Comparison of ENCODE assay signal across 8 cellular contexts in genomic region chr2:178478442-178479274, GRCh38. TPM values are rescaled to one million over a fixed set of nuclear protein-coding genes. Genes with fewer than 3 reads are reported as not detected.
DNase-seq lines count a peak whose midpoint lies in the region; ATAC-seq and TF ChIP-seq lines count a peak whose summit lies in the region.

Gene FKBP7 (minus strand): TSS chr2:178478600. CDS start chr2:178478499, 101 bp downstream.

- H3K4me1 ChIP-seq in psoas muscle (peaks cover 34% of the 10 kb centered on the region), urinary bladder (ENCODE audit: insufficient read depth) (no peaks in the 10 kb centered on the region)

- H3K27ac ChIP-seq in psoas muscle (peak within 1 kb of the TSS; percentile 88), urinary bladder (ENCODE audit: low read depth) (peak within 1 kb of the TSS; percentile 88)

- H3K9me3 ChIP-seq in psoas muscle = no peaks in the 10 kb centered on the region

- 2 to 4% (median 2%) methylated on average over 56 of the region's 56 CpGs for WGBS in psoas muscle, 3 donors
- 2% methylated on average over 56 of the region's 56 CpGs for WGBS in urinary bladder

- no peaks in the 10 kb centered on the region for H3K36me3 ChIP-seq in psoas muscle (ENCODE audit: insufficient read depth in 1 of 2, low read depth in 1 of 2)
- no peaks in the 10 kb centered on the region for H3K36me3 ChIP-seq in urinary bladder (ENCODE audit: insufficient read depth)

- TF ChIP-seq CTCF in GM12874 (IDR thresholded peaks at IDR 0.05; ENCODE audit: insufficient read depth, low read depth, low read length) (peak; percentile 84), psoas muscle (IDR thresholded peaks at IDR 0.05) (peak; percentile 71)

- H3K27me3 ChIP-seq in psoas muscle (ENCODE audit: insufficient read depth in 3 of 3, low read length in 2 of 3) = no peaks in the 10 kb centered on the region

- intact Hi-C loops in left ventricle myocardium superior (cut with micrococcal nuclease) (no loop called here), psoas muscle (cut with DNase I) (no loop called here)

- ATAC-seq in HG02798 (IDR thresholded peaks at IDR 0.05; ENCODE audit: poor library complexity, unreplicated experiment) = peak; percentile 63
- peak; percentile 84 for ATAC-seq in left ventricle myocardium superior
- peak; percentile 76 to 84 (median 80) for ATAC-seq in psoas muscle

- H3K4me3 ChIP-seq in psoas muscle = peak within 1 kb of the TSS; percentile 78
- H3K4me3 ChIP-seq in urinary bladder (ENCODE audit: low read depth, low read length) = peak within 1 kb of the TSS; percentile 50

- DNase-seq in NCI-H1436 treated with DMSO at 0.1 percent for 48 hours (lab: John Stamatoyannopoulos, UW) (peak; percentile 62), T-helper 1 cell (peak; percentile 75 to 86 (median 85)), amniotic stem cell (lab: John Stamatoyannopoulos, UW) (peak; percentile 85), left ventricle myocardium superior (peak; percentile 94), psoas muscle (peak; percentile 88 to 92)

RNA-seq across cellular contexts. Expression of gene FKBP7, which starts in this region (rescaled TPM):
- total RNA-seq in left ventricle myocardium superior (8.8 TPM), psoas muscle (1 to 10 TPM; 2.1 to 4.4 (median 2.9) TPM), urinary bladder (124 TPM)
- polyA plus RNA-seq in psoas muscle (1 to 10 TPM; 2.5 to 5.6 (median 5.1) TPM), urinary bladder (28.1 TPM)

Comparison
In these comparisons a context has a peak if more than half of its experiments do, and no peak if none do; other contexts are left out.
1. Peak in every context shown above with its lines: DNase-seq, ATAC-seq, H3K4me3 ChIP-seq and H3K27ac ChIP-seq.
2. RNA of gene FKBP7 (total RNA-seq): 124 TPM in urinary bladder (single experiment); 8.8 TPM in left ventricle myocardium superior (single experiment) and 2.1 to 4.4 TPM in psoas muscle; every median in the first group is over 10 times any median in the second.